8 cellular contexts compared by ENCODE assay signal in genomic region chr11:86800076-86800955, GRCh38. TPM values are rescaled to one million over a fixed set of nuclear protein-coding genes. Genes with fewer than 3 reads are reported as not detected.
DNase-seq lines count a peak whose midpoint lies in the region; ATAC-seq and TF ChIP-seq lines count a peak whose summit lies in the region.

PRSS23 (plus strand) TSS chr11:86800542; CDS start chr11:86807644, 7,102 bp downstream.

- H3K9me3 ChIP-seq in AG04450 (ENCODE audit: control insufficient read depth, insufficient read depth, low read length) (no peaks in the 10 kb centered on the region; the same call in 1 of the 2 replicates), upper lobe of left lung (no peaks in the 10 kb centered on the region)

- CTCF ChIA-PET in AG04450 (lab: Charles Lee): interaction anchor here (1.0 to 4.3 kb wide), 4 partner anchors 17 to 440 kb away, joined by 3 to 34 read pairs (median 13); no protein-coding TSS in a partner anchor

- H3K27ac Mint-ChIP-seq in activated T-helper 1 cell treated with anti-CD3 and anti-CD28 coated beads, Interleukin-12 subunit alpha, Interleukin-12 subunit beta, Interleukin-2, Interleukin-4 antibody, amounts not matched to agents 30 ng/mL and 10 ng/mL and 1 ng/mL, durations not matched to agents 14 hours and 24 hours and 36 hours: peak within 1 kb of the TSS; percentile 76
- H3K27ac Mint-ChIP-seq in natural killer cell: peak within 1 kb of the TSS; percentile 88 to 95

- no peak for DNase-seq in AG04450 (ENCODE audit: low read depth, low spot score)
- peak; percentile 13 for DNase-seq in NCI-H146 treated with DMSO at 0.1 percent for 48 hours (lab: John Stamatoyannopoulos, UW; ENCODE audit: unreplicated experiment)
- DNase-seq in activated T-helper 1 cell treated with anti-CD3 and anti-CD28 coated beads, Interleukin-12 subunit alpha, Interleukin-12 subunit beta, Interleukin-2, Interleukin-4 antibody, amounts not matched to agents 30 ng/mL and 10 ng/mL and 1 ng/mL, durations not matched to agents 14 hours and 24 hours and 36 hours (ENCODE audit: low spot score): peak; percentile 40
- DNase-seq in fibroblast of the conjunctiva (ENCODE audit: low read depth): peak; percentile 27
- peak; percentile 67 for DNase-seq in natural killer cell
- peak; percentile 68 to 94 for DNase-seq in upper lobe of left lung

- intact Hi-C loops in activated T-helper 1 cell treated with anti-CD3 and anti-CD28 coated beads, Interleukin-12 subunit alpha, Interleukin-12 subunit beta, Interleukin-2, Interleukin-4 antibody, amounts not matched to agents 30 ng/mL and 10 ng/mL and 1 ng/mL, durations not matched to agents 14 hours and 24 hours and 36 hours (cut with micrococcal nuclease): loop anchor here (5.0 to 10.0 kb wide), 6 partner anchors 237 to 1554 kb away; partner anchors contain the start of genes EED and TMEM135
- intact Hi-C loops in natural killer cell (cut with micrococcal nuclease): loop anchor here (5.0 kb wide), 1 partner anchor 188 kb away; no protein-coding TSS in a partner anchor

- peaks cover 54% of the 10 kb centered on the region for H3K4me1 Mint-ChIP-seq in activated T-helper 1 cell treated with anti-CD3 and anti-CD28 coated beads, Interleukin-12 subunit alpha, Interleukin-12 subunit beta, Interleukin-2, Interleukin-4 antibody, amounts not matched to agents 30 ng/mL and 10 ng/mL and 1 ng/mL, durations not matched to agents 14 hours and 24 hours and 36 hours (ENCODE audit: low read depth)
- peaks cover 48 to 51% of the 10 kb centered on the region in 2 donors for H3K4me1 Mint-ChIP-seq in natural killer cell

- H3K4me3 ChIP-seq in AG04450 (ENCODE audit: low read depth, low read length) (peak within 1 kb of the TSS; percentile 73), upper lobe of left lung (peak within 1 kb of the TSS; percentile 53 to 76 (median 64))

- TF ChIP-seq CTCF in AG04450 (IDR thresholded peaks at IDR 0.05; ENCODE audit: low read depth, low read length) (no peak), natural killer cell (IDR thresholded peaks at IDR 0.05) (no peak), upper lobe of left lung (IDR thresholded peaks at IDR 0.05) (no peak)

- no peaks in the 10 kb centered on the region for H3K36me3 ChIP-seq in upper lobe of left lung

- no peak within 1 kb of the TSS for H3K27ac ChIP-seq in AG04450 (ENCODE audit: low read depth, low read length)
- H3K27ac ChIP-seq in upper lobe of left lung: peak within 1 kb of the TSS; percentile 55 to 82 (median 81)

- H3K27me3 ChIP-seq in AG04450 (ENCODE audit: control insufficient read depth, insufficient read depth, low read length) (no peaks in the 10 kb centered on the region), upper lobe of left lung (no peaks in the 10 kb centered on the region)

- peak within 1 kb of the TSS; percentile 92 for H3K4me3 Mint-ChIP-seq in activated T-helper 1 cell treated with anti-CD3 and anti-CD28 coated beads, Interleukin-12 subunit alpha, Interleukin-12 subunit beta, Interleukin-2, Interleukin-4 antibody, amounts not matched to agents 30 ng/mL and 10 ng/mL and 1 ng/mL, durations not matched to agents 14 hours and 24 hours and 36 hours
- H3K4me3 Mint-ChIP-seq in natural killer cell: peak within 1 kb of the TSS; percentile 96

- H3K36me3 Mint-ChIP-seq in activated T-helper 1 cell treated with anti-CD3 and anti-CD28 coated beads, Interleukin-12 subunit alpha, Interleukin-12 subunit beta, Interleukin-2, Interleukin-4 antibody, amounts not matched to agents 30 ng/mL and 10 ng/mL and 1 ng/mL, durations not matched to agents 14 hours and 24 hours and 36 hours (ENCODE audit: low read depth): peaks cover 15% of the 10 kb centered on the region
- no peaks in the 10 kb centered on the region for H3K36me3 Mint-ChIP-seq in natural killer cell

- WGBS in upper lobe of left lung, 2 donors: 1% methylated on average over 52 of the region's 97 CpGs; no CpG with 5 or more reads in 1 of the 2 donors

- peak in 2 of 4 donors; percentile 32 to 63 for TF ChIP-seq POLR2A in upper lobe of left lung (IDR thresholded peaks at IDR 0.05)

- H3K9me3 Mint-ChIP-seq in activated T-helper 1 cell treated with anti-CD3 and anti-CD28 coated beads, Interleukin-12 subunit alpha, Interleukin-12 subunit beta, Interleukin-2, Interleukin-4 antibody, amounts not matched to agents 30 ng/mL and 10 ng/mL and 1 ng/mL, durations not matched to agents 14 hours and 24 hours and 36 hours: no peaks in the 10 kb centered on the region
- H3K9me3 Mint-ChIP-seq in natural killer cell: no peaks in the 10 kb centered on the region

- POLR2A ChIA-PET in AG04450 (lab: Yijun Ruan, JAX): interaction anchor here (0.6 to 1.8 kb wide), 3 partner anchors 59 to 404 kb away, joined by 4 to 7 read pairs (median 5); no protein-coding TSS in a partner anchor

- H3K27me3 Mint-ChIP-seq in activated T-helper 1 cell treated with anti-CD3 and anti-CD28 coated beads, Interleukin-12 subunit alpha, Interleukin-12 subunit beta, Interleukin-2, Interleukin-4 antibody, amounts not matched to agents 30 ng/mL and 10 ng/mL and 1 ng/mL, durations not matched to agents 14 hours and 24 hours and 36 hours (ENCODE audit: insufficient read depth): peaks cover 25% of the 10 kb centered on the region
- no peaks in the 10 kb centered on the region for H3K27me3 Mint-ChIP-seq in natural killer cell (ENCODE audit: low read depth in 2 of 2)

- peaks cover 11 to 40% (median 18%) of the 10 kb centered on the region in 4 donors for H3K4me1 ChIP-seq in upper lobe of left lung

- no peak for TF ChIP-seq EP300 in upper lobe of left lung (IDR thresholded peaks at IDR 0.05)

- ATAC-seq in GM18511 (IDR thresholded peaks at IDR 0.05; ENCODE audit: unreplicated experiment) (peak; percentile 78), natural killer cell (peak; percentile 81 to 90 (median 86)), upper lobe of left lung (ENCODE audit: low FRiP score in 2 of 2) (peak; percentile 73 to 95), GM21360 (IDR thresholded peaks at IDR 0.05; ENCODE audit: unreplicated experiment) (no peak)

RNA-seq across cellular contexts. Expression of gene PRSS23, which starts in this region (rescaled TPM):
- 50.3 and 58.0 TPM in 2 replicates for polyA plus RNA-seq in AG04450 (2011; rRNA removed)
- 68.5 and 75.3 TPM in 2 replicates for polyA minus RNA-seq in AG04450 (2011; rRNA and poly(A)+ RNA removed)
- 77.2 and 83.0 TPM in 2 replicates for total RNA-seq in activated T-helper 1 cell treated with anti-CD3 and anti-CD28 coated beads, Interleukin-12 subunit alpha, Interleukin-12 subunit beta, Interleukin-2, Interleukin-4 antibody, amounts not matched to agents 30 ng/mL and 10 ng/mL and 1 ng/mL, durations not matched to agents 14 hours and 24 hours and 36 hours
- 10 to 100 TPM; 79.3 to 96.5 (median 84.3) TPM for total RNA-seq in natural killer cell
- total RNA-seq in upper lobe of left lung: 10 to 100 TPM; 18.9 to 87.0 (median 35.7) TPM
